In the genomic region with DNA sequence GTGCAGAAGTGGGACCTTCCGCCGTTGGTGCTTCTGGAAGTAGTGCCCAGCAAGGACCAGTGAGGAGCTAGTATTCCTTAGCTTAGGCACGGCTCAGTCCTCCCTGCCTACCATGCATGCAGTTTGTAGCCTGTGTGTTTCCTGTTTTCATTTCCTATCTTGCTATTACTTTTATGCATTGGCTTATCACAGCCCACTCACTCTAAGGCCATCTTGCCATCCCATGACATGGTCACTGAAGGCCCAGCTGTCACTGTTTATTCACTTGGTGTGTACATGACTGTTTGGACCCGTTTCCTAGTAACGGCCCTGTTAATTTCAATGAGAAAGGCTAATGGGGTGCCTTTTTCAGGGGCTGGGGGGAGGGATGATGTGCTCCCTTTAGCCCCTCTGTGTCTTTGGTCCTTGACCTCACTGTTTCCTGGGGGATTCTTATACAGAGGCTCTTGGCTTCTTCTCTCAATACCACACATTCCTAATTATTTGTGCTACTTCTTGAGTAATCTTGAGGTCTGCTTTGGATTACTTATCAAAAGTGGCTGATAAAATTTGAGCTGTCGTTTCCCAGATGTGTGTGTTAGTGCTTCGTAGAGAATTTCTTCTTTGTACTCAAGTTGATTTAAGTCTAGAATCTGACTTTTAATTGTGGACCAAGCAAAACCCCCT, we compare ENCODE assay signal across 1 cellular context.
TF ChIP-seq lines count a peak whose summit lies in the region.

No MANE protein-coding gene starts in this region.

TF ChIP-seq in GM12878, 131 proteins besides CTCF, POLR2A, EP300 and RAD21 (continued from another document):
- TF ChIP-seq, protein P1, sequence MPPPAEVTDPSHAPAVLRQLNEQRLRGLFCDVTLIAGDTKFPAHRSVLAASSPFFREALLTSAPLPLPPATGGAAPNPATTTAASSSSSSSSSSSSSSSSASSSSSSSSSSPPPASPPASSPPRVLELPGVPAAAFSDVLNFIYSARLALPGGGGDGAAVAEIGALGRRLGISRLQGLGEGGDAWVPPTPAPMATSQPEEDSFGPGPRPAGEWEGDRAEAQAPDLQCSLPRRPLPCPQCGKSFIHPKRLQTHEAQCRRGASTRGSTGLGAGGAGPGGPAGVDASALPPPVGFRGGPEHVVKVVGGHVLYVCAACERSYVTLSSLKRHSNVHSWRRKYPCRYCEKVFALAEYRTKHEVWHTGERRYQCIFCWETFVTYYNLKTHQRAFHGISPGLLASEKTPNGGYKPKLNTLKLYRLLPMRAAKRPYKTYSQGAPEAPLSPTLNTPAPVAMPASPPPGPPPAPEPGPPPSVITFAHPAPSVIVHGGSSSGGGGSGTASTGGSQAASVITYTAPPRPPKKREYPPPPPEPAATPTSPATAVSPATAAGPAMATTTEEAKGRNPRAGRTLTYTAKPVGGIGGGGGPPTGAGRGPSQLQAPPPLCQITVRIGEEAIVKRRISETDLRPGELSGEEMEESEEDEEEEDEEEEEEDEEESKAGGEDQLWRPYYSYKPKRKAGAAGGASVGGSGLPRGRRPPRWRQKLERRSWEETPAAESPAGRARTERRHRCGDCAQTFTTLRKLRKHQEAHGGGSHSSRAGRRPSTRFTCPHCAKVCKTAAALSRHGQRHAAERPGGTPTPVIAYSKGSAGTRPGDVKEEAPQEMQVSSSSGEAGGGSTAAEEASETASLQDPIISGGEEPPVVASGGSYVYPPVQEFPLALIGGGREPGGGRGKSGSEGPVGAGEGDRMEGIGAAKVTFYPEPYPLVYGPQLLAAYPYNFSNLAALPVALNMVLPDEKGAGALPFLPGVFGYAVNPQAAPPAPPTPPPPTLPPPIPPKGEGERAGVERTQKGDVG (CRISPR knock-in tag; IDR thresholded peaks at IDR 0.05) = no peak
- TF ChIP-seq ZNF207 (IDR thresholded peaks at IDR 0.05; ENCODE audit: borderline replicate concordance) (no peak), POLR2AphosphoS5 (IDR thresholded peaks at IDR 0.05; ENCODE audit: low read length) (0 out of 2 replicates have a peak, but pooled peaks have one; percentile 30), SIN3A (IDR thresholded peaks at IDR 0.05; ENCODE audit: low read depth, low read length) (no peak), KAT2A (conservative IDR thresholded peaks at IDR 0.05; ENCODE audit: control insufficient read depth, low read depth, low read length) (no peak), CBX5 (IDR thresholded peaks at IDR 0.05; ENCODE audit: low read depth) (no peak), IKZF1 (conservative IDR thresholded peaks at IDR 0.05) (no peak), SP1 (IDR thresholded peaks at IDR 0.05; ENCODE audit: low read depth, low read length) (no peak), SMAD1 (IDR thresholded peaks at IDR 0.05; ENCODE audit: low read depth, partially characterized antibody) (no peak), NR2C2 (IDR thresholded peaks at IDR 0.05; ENCODE audit: borderline replicate concordance, control insufficient read depth, insufficient read length, low read depth) (no peak), BACH1 (IDR thresholded peaks at IDR 0.05; ENCODE audit: borderline replicate concordance) (no peak), HDAC2 (IDR thresholded peaks at IDR 0.05) (no peak), MEF2B (IDR thresholded peaks at IDR 0.05; ENCODE audit: partially characterized antibody, poor library complexity, severe bottlenecking) (no peak), WRNIP1 (IDR thresholded peaks at IDR 0.05; ENCODE audit: borderline replicate concordance, low read depth, low read length) (no peak), CHD2 (IDR thresholded peaks at IDR 0.05; ENCODE audit: borderline replicate concordance, low read depth, low read length) (0 out of 2 replicates have a peak, but pooled peaks have one; percentile 21), TBL1XR1 (IDR thresholded peaks at IDR 0.05; ENCODE audit: low read depth, low read length) (no peak), ZNF217 (IDR thresholded peaks at IDR 0.05) (no peak), YY1 (IDR thresholded peaks at IDR 0.05; ENCODE audit: low read depth, low read length) (0 out of 2 replicates have a peak, but pooled peaks have one; percentile 21), PAX5 (IDR thresholded peaks at IDR 0.05; ENCODE audit: borderline replicate concordance, low read depth, low read length) (no peak), TCF3 (IDR thresholded peaks at IDR 0.05; ENCODE audit: borderline replicate concordance, insufficient read depth, low read depth, low read length) (peak; percentile 56; the same call in 1 of the 2 replicates)
- TF ChIP-seq, protein P2, sequence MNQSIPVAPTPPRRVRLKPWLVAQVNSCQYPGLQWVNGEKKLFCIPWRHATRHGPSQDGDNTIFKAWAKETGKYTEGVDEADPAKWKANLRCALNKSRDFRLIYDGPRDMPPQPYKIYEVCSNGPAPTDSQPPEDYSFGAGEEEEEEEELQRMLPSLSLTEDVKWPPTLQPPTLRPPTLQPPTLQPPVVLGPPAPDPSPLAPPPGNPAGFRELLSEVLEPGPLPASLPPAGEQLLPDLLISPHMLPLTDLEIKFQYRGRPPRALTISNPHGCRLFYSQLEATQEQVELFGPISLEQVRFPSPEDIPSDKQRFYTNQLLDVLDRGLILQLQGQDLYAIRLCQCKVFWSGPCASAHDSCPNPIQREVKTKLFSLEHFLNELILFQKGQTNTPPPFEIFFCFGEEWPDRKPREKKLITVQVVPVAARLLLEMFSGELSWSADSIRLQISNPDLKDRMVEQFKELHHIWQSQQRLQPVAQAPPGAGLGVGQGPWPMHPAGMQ (IDR thresholded peaks at IDR 0.05; ENCODE audit: borderline replicate concordance) = no peak
- TF ChIP-seq, protein P3, sequence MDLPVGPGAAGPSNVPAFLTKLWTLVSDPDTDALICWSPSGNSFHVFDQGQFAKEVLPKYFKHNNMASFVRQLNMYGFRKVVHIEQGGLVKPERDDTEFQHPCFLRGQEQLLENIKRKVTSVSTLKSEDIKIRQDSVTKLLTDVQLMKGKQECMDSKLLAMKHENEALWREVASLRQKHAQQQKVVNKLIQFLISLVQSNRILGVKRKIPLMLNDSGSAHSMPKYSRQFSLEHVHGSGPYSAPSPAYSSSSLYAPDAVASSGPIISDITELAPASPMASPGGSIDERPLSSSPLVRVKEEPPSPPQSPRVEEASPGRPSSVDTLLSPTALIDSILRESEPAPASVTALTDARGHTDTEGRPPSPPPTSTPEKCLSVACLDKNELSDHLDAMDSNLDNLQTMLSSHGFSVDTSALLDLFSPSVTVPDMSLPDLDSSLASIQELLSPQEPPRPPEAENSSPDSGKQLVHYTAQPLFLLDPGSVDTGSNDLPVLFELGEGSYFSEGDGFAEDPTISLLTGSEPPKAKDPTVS (IDR thresholded peaks at IDR 0.05; ENCODE audit: low read depth, low read length) = no peak
- TF ChIP-seq, protein P4, sequence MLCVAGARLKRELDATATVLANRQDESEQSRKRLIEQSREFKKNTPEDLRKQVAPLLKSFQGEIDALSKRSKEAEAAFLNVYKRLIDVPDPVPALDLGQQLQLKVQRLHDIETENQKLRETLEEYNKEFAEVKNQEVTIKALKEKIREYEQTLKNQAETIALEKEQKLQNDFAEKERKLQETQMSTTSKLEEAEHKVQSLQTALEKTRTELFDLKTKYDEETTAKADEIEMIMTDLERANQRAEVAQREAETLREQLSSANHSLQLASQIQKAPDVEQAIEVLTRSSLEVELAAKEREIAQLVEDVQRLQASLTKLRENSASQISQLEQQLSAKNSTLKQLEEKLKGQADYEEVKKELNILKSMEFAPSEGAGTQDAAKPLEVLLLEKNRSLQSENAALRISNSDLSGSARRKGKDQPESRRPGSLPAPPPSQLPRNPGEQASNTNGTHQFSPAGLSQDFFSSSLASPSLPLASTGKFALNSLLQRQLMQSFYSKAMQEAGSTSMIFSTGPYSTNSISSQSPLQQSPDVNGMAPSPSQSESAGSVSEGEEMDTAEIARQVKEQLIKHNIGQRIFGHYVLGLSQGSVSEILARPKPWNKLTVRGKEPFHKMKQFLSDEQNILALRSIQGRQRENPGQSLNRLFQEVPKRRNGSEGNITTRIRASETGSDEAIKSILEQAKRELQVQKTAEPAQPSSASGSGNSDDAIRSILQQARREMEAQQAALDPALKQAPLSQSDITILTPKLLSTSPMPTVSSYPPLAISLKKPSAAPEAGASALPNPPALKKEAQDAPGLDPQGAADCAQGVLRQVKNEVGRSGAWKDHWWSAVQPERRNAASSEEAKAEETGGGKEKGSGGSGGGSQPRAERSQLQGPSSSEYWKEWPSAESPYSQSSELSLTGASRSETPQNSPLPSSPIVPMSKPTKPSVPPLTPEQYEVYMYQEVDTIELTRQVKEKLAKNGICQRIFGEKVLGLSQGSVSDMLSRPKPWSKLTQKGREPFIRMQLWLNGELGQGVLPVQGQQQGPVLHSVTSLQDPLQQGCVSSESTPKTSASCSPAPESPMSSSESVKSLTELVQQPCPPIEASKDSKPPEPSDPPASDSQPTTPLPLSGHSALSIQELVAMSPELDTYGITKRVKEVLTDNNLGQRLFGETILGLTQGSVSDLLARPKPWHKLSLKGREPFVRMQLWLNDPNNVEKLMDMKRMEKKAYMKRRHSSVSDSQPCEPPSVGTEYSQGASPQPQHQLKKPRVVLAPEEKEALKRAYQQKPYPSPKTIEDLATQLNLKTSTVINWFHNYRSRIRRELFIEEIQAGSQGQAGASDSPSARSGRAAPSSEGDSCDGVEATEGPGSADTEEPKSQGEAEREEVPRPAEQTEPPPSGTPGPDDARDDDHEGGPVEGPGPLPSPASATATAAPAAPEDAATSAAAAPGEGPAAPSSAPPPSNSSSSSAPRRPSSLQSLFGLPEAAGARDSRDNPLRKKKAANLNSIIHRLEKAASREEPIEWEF (IDR thresholded peaks at IDR 0.05; ENCODE audit: insufficient replicate concordance, low read depth, low read length) = no peak
TF ChIP-seq in GM12878: peak in this region for 8.
